Comparison of ENCODE assay signal across 10 cellular contexts in the genomic region with DNA sequence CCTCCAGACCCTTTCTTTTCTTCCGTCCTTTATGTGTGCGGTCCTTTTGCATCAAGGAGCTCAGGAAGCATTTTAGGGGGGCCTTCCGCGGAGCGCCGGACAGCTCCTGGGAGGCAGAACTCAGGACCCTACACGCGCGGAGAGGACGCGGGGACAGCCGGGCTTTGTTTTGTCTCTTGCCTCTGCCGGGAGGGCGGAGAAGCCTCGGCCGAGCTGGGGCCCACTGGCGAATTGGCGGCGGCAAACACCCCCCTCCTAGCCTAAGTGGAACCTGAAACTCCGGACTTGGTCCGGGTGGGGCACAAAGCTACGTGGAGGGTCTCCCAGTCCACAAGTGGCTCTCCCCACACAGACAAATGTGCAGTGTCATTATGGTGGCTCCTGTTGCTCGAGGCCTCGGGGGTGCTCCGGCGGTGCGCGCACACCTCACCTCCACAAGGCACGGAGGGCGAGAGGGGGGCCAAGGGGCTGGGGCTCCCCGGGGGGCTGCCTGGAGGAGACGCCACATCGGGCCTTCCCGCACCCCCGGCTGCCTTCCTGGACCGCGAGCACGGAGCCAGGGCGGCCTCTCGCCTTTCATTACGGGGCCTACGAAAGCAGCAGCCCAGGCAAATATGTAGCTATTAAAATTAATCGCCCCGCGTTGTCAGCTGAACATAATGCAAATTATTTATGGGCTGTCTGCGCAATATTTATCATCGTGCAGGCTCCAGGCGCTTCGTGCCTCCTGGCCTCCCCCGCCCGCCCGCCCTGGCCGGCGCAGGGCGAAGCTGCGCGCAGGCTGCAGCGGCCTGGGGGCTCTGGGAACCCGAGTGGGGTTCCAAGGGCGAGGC.
DNase-seq lines count a peak whose midpoint lies in the region; ATAC-seq, FAIRE-seq and TF ChIP-seq lines count a peak whose summit lies in the region.
"Had no signal": no experiment of that assay in that cellular context is flagged by ENCODE, and none has a peak within 500 bp of the region (broad histone marks: within the 10 kb centered on the region; RNA-seq: fewer than 3 reads in every experiment).

No MANE protein-coding gene starts in this region.

- intact Hi-C loops in left ventricle myocardium inferior (cut with micrococcal nuclease) (no loop called here), left ventricle myocardium superior (cut with micrococcal nuclease) (loop anchor here (5.0 kb wide), 1 partner anchor 81 kb away; no protein-coding TSS in a partner anchor)

- no peak overlapping the region for H2BK15ac ChIP-seq in mesendoderm (replicated peaks; ENCODE audit: low read depth)

- no peak overlapping the region for H4K8ac ChIP-seq in mesendoderm (ENCODE audit: low read depth, low read length)

- no peak overlapping the region for H2BK120ac ChIP-seq in mesendoderm (ENCODE audit: low read depth, low read length)

- H3K79me2 ChIP-seq in mesendoderm (ENCODE audit: control insufficient read depth, insufficient read depth, low read length): no peaks in the 10 kb centered on the region

- H2BK5ac ChIP-seq in mesendoderm (ENCODE audit: low read length): no peak overlapping the region

- no peak for FAIRE-seq in RCC 7860 (lab: Jason Lieb, UNC)

- H3K27me3 ChIP-seq in left ventricle myocardium inferior (ENCODE audit: low read depth) (no peaks in the 10 kb centered on the region), mesendoderm (ENCODE audit: insufficient read depth, low read length, poor library complexity) (peaks cover 10% of the 10 kb centered on the region), MG63 (no peaks in the 10 kb centered on the region)

- H3K27ac ChIP-seq in left ventricle myocardium inferior (replicated peaks) (no peak overlapping the region), mesendoderm (ENCODE audit: low read depth, low read length) (no peak overlapping the region)
- H3K27ac ChIP-seq: parathyroid adenoma had no signal

- H2AK5ac ChIP-seq in mesendoderm (ENCODE audit: low read length): no peak overlapping the region

- no peak overlapping the region for H4K5ac ChIP-seq in mesendoderm (ENCODE audit: low read length)

- H3K36me3 ChIP-seq in left ventricle myocardium inferior (no peaks in the 10 kb centered on the region), mesendoderm (ENCODE audit: control insufficient read depth, insufficient read depth, low read length) (no peaks in the 10 kb centered on the region), MG63 (no peaks in the 10 kb centered on the region)

- no peak for TF ChIP-seq CTCF in left ventricle myocardium inferior (IDR thresholded peaks at IDR 0.05; ENCODE audit: borderline replicate concordance)

- H3K9me3 ChIP-seq in left ventricle myocardium inferior (replicated peaks): no peaks in the 10 kb centered on the region
- no peaks in the 10 kb centered on the region for H3K9me3 ChIP-seq in MG63

- no peak overlapping the region for H3K4me2 ChIP-seq in mesendoderm (ENCODE audit: low read length)

- H3K79me1 ChIP-seq in mesendoderm (ENCODE audit: low read length): no peaks in the 10 kb centered on the region

- H3K4me3 ChIP-seq in left ventricle myocardium inferior: peak overlapping the region; percentile 63
- H3K4me3 ChIP-seq in mesendoderm (ENCODE audit: low read length): no peak overlapping the region
- no peak overlapping the region for H3K4me3 ChIP-seq in MG63

- H3K4me1 ChIP-seq in left ventricle myocardium inferior (peaks cover 49% of the 10 kb centered on the region), mesendoderm (ENCODE audit: control insufficient read depth, low read depth, low read length) (no peaks in the 10 kb centered on the region)

- ATAC-seq in left ventricle myocardium superior (no peak), GM18519 (IDR thresholded peaks at IDR 0.05; ENCODE audit: low FRiP score, unreplicated experiment) (no peak)

- peak overlapping the region; percentile 56 for H3K18ac ChIP-seq in mesendoderm (ENCODE audit: low read length)

- DNase-seq in left ventricle myocardium inferior (no peak), left ventricle myocardium superior (no peak), amniotic epithelial cell (ENCODE audit: low read depth) (peak; percentile 43), mesendoderm (peak; percentile 1), MG63 (no peak), AML-193 (lab: John Stamatoyannopoulos, UW) (no peak), RCC 7860 (ENCODE audit: low spot score) (no peak)
- DNase-seq: OCI-M1 had no signal

- H3K9ac ChIP-seq in mesendoderm (ENCODE audit: low read length): peak overlapping the region; percentile 32
- H3K9ac ChIP-seq: parathyroid adenoma had no signal

- H3K56ac ChIP-seq in mesendoderm (ENCODE audit: low read length): peak overlapping the region; percentile 25

- H3K23ac ChIP-seq in mesendoderm (ENCODE audit: low read length): no peak overlapping the region

- no CpG with 5 or more reads among the region's 60 CpGs for WGBS in mesendoderm (ENCODE audit: extremely low coverage, insufficient coverage, low lambda C conversion rate)

- H3K4ac ChIP-seq in mesendoderm (ENCODE audit: low read depth, low read length): no peak overlapping the region

Comparison
In these comparisons a context has a peak if more than half of its experiments do, and no peak if none do; other contexts are left out.
1. DNase-seq: peak in amniotic epithelial cell (single experiment) and mesendoderm (single experiment); none in left ventricle myocardium inferior (single experiment), left ventricle myocardium superior (single experiment), MG63 (single experiment), AML-193 (0 of 2) and RCC 7860 (single experiment).